Comparison of ENCODE assay signal across 1 cellular context in genomic region chr14:58640959-58641358, GRCh38.
TF ChIP-seq lines count a peak whose summit lies in the region.

No MANE protein-coding gene starts in this region.

TF ChIP-seq in GM12878, 131 proteins besides CTCF, POLR2A, EP300 and RAD21 (continued from another document):
- TF ChIP-seq IRF3 (IDR thresholded peaks at IDR 0.05) (no peak), SMARCA5 (IDR thresholded peaks at IDR 0.05) (no peak), GATAD2B (conservative IDR thresholded peaks at IDR 0.05; ENCODE audit: low read depth) (no peak), ZNF384 (IDR thresholded peaks at IDR 0.05; ENCODE audit: borderline replicate concordance, low read depth, low read length) (peak; percentile 57; the same call in 1 of the 2 replicates), SUZ12 (IDR thresholded peaks at IDR 0.05; ENCODE audit: unreplicated experiment) (no peak), HSF1 (IDR thresholded peaks at IDR 0.05; ENCODE audit: low read depth, low read length) (no peak), YY1 (IDR thresholded peaks at IDR 0.05; ENCODE audit: low read depth, low read length) (no peak), TARDBP (IDR thresholded peaks at IDR 0.05; ENCODE audit: borderline replicate concordance) (no peak), MTA2 (IDR thresholded peaks at IDR 0.05; ENCODE audit: low read depth) (0 out of 2 replicates have a peak, but pooled peaks have one; percentile 10), RUNX3 (IDR thresholded peaks at IDR 0.05; ENCODE audit: low read length) (peak; percentile 23; the same call in 1 of the 2 replicates)
- TF ChIP-seq, protein P1, sequence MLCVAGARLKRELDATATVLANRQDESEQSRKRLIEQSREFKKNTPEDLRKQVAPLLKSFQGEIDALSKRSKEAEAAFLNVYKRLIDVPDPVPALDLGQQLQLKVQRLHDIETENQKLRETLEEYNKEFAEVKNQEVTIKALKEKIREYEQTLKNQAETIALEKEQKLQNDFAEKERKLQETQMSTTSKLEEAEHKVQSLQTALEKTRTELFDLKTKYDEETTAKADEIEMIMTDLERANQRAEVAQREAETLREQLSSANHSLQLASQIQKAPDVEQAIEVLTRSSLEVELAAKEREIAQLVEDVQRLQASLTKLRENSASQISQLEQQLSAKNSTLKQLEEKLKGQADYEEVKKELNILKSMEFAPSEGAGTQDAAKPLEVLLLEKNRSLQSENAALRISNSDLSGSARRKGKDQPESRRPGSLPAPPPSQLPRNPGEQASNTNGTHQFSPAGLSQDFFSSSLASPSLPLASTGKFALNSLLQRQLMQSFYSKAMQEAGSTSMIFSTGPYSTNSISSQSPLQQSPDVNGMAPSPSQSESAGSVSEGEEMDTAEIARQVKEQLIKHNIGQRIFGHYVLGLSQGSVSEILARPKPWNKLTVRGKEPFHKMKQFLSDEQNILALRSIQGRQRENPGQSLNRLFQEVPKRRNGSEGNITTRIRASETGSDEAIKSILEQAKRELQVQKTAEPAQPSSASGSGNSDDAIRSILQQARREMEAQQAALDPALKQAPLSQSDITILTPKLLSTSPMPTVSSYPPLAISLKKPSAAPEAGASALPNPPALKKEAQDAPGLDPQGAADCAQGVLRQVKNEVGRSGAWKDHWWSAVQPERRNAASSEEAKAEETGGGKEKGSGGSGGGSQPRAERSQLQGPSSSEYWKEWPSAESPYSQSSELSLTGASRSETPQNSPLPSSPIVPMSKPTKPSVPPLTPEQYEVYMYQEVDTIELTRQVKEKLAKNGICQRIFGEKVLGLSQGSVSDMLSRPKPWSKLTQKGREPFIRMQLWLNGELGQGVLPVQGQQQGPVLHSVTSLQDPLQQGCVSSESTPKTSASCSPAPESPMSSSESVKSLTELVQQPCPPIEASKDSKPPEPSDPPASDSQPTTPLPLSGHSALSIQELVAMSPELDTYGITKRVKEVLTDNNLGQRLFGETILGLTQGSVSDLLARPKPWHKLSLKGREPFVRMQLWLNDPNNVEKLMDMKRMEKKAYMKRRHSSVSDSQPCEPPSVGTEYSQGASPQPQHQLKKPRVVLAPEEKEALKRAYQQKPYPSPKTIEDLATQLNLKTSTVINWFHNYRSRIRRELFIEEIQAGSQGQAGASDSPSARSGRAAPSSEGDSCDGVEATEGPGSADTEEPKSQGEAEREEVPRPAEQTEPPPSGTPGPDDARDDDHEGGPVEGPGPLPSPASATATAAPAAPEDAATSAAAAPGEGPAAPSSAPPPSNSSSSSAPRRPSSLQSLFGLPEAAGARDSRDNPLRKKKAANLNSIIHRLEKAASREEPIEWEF (IDR thresholded peaks at IDR 0.05; ENCODE audit: insufficient replicate concordance, low read depth, low read length): no peak
- TF ChIP-seq, protein P2, sequence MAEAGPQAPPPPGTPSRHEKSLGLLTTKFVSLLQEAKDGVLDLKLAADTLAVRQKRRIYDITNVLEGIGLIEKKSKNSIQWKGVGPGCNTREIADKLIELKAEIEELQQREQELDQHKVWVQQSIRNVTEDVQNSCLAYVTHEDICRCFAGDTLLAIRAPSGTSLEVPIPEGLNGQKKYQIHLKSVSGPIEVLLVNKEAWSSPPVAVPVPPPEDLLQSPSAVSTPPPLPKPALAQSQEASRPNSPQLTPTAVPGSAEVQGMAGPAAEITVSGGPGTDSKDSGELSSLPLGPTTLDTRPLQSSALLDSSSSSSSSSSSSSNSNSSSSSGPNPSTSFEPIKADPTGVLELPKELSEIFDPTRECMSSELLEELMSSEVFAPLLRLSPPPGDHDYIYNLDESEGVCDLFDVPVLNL (IDR thresholded peaks at IDR 0.05; ENCODE audit: low read depth, low read length): no peak
